16 cellular contexts compared by ENCODE assay signal in genomic region chr7:22185559-22185958, GRCh38.
DNase-seq lines count a peak whose midpoint lies in the region; ATAC-seq lines count a peak whose summit lies in the region.
"Had no signal": no experiment of that assay in that cellular context is flagged by ENCODE, and none has a peak within 500 bp of the region (broad histone marks: within the 10 kb centered on the region; RNA-seq: fewer than 3 reads in every experiment).

No MANE protein-coding gene starts in this region.

- peak overlapping the region; percentile 24 for H3K27ac ChIP-seq in angular gyrus (ENCODE audit: low read depth, low read length)
- H3K27ac ChIP-seq: BLaER1 treated with 17β-estradiol and CSF1 and Interleukin-3, amounts not matched to agents 10 nM and 100 nM; GM23248 had no signal

- no peak overlapping the region for H3K27ac Mint-ChIP-seq in activated T-cell treated with anti-CD3 and anti-CD28 coated beads, Interleukin-2, amount 50 U/mL, for 72 hours
- H3K27ac Mint-ChIP-seq: CD8-positive, alpha-beta memory T cell had no signal

- no peaks in the 10 kb centered on the region for H3K36me3 Mint-ChIP-seq in activated T-cell treated with anti-CD3 and anti-CD28 coated beads, Interleukin-2, amount 50 U/mL, for 72 hours (ENCODE audit: insufficient read depth in 2 of 2)
- H3K36me3 Mint-ChIP-seq: CD8-positive, alpha-beta memory T cell had no signal

- H3K9me3 Mint-ChIP-seq in activated T-cell treated with anti-CD3 and anti-CD28 coated beads, Interleukin-2, amount 50 U/mL, for 72 hours = no peaks in the 10 kb centered on the region
- H3K9me3 Mint-ChIP-seq: CD8-positive, alpha-beta memory T cell had no signal

- DNase-seq in NCI-H2171 treated with DMSO at 0.1 percent for 48 hours (lab: John Stamatoyannopoulos, UW) = peak; percentile 39
- DNase-seq in NCI-H2171 (lab: John Stamatoyannopoulos, UW) = no peak
- DNase-seq in midbrain (lab: John Stamatoyannopoulos, UW) = peak; percentile 18
- DNase-seq in activated T-cell treated with anti-CD3 and anti-CD28 coated beads, Interleukin-2, amount 50 U/mL, for 72 hours = no peak
- no peak for DNase-seq in T-helper 2 cell
- no peak for DNase-seq in NCI-H1048 (lab: John Stamatoyannopoulos, UW)
- no peak for DNase-seq in DMS153 (lab: John Stamatoyannopoulos, UW)
- DNase-seq: CD8-positive, alpha-beta memory T cell; GF-D8; GM23248; NCI-H2029 treated with DMSO at 0.1 percent for 48 hours; NCI-H345; NCI-H82 had no signal

- ATAC-seq in activated T-cell treated with anti-CD3 and anti-CD28 coated beads, Interleukin-2, amount 50 U/mL, for 72 hours (replicated peaks in 1 of 2) = no peak
- ATAC-seq: K562 had no signal

- no peak overlapping the region for H3K4me3 Mint-ChIP-seq in activated T-cell treated with anti-CD3 and anti-CD28 coated beads, Interleukin-2, amount 50 U/mL, for 72 hours
- H3K4me3 Mint-ChIP-seq: CD8-positive, alpha-beta memory T cell had no signal

- peaks cover 5% of the 10 kb centered on the region for H3K4me1 Mint-ChIP-seq in activated T-cell treated with anti-CD3 and anti-CD28 coated beads, Interleukin-2, amount 50 U/mL, for 72 hours (ENCODE audit: low read depth)
- H3K4me1 Mint-ChIP-seq: CD8-positive, alpha-beta memory T cell had no signal

- H3K27me3 Mint-ChIP-seq in activated T-cell treated with anti-CD3 and anti-CD28 coated beads, Interleukin-2, amount 50 U/mL, for 72 hours (ENCODE audit: low read depth) = peaks cover 21% of the 10 kb centered on the region

Comparison
In these comparisons a context has a peak if more than half of its experiments do, and no peak if none do; other contexts are left out.
1. DNase-seq: peak in NCI-H2171 treated with DMSO at 0.1 percent for 48 hours (single experiment) and midbrain (single experiment); none in NCI-H2171 (single experiment), activated T-cell treated with anti-CD3 and anti-CD28 coated beads, Interleukin-2, amount 50 U/mL, for 72 hours (0 of 2), T-helper 2 cell (0 of 5), NCI-H1048 (single experiment) and DMS153 (single experiment).